In genomic region chr18:63367241-63367953, GRCh38 we compare ENCODE assay signal across 8 cellular contexts. TPM values are rescaled to one million over a fixed set of nuclear protein-coding genes. Genes with fewer than 3 reads are reported as not detected.
DNase-seq lines count a peak whose midpoint lies in the region; ATAC-seq and TF ChIP-seq lines count a peak whose summit lies in the region.

No MANE protein-coding gene starts in this region.

- no peaks in the 10 kb centered on the region for H3K9me3 ChIP-seq in BE2C
- no peaks in the 10 kb centered on the region for H3K9me3 ChIP-seq in colonic mucosa

- H3K27ac ChIP-seq in colonic mucosa, result peak overlapping the region; percentile 99

- H3K9ac ChIP-seq in colonic mucosa (ENCODE audit: low read depth in 2 of 2, low read length in 2 of 2), result peak overlapping the region; percentile 58 to 93

- peak; percentile 92 for DNase-seq in BE2C
- peak; percentile 80 for DNase-seq in GM19238 (ENCODE audit: insufficient read length, low spot score)
- peak; percentile 99 for DNase-seq in NCI-H510A (lab: John Stamatoyannopoulos, UW)
- DNase-seq in activated CD4-positive, alpha-beta T cell treated with anti-CD3 and anti-CD28 coated beads for 4 hours, result peak; percentile 79 to 81
- peak; percentile 94 for DNase-seq in colonic mucosa
- DNase-seq in kidney tubule cell (ENCODE audit: low spot score), result peak; percentile 99
- peak; percentile 41 to 76 (median 69) for DNase-seq in stimulated activated CD4-positive, alpha-beta T cell treated with anti-CD3 and anti-CD28 coated beads, Interleukin-1b, Interleukin-23, amount 100 ng/mL, for 24 hours (ENCODE audit: low read depth in 4 of 4, low spot score in 1 of 4)

- H3K36me3 ChIP-seq in BE2C, result no peaks in the 10 kb centered on the region
- no peaks in the 10 kb centered on the region for H3K36me3 ChIP-seq in colonic mucosa

- ATAC-seq in HG03439 (IDR thresholded peaks at IDR 0.05; ENCODE audit: unreplicated experiment), result peak; percentile 85

- H3K4me3 ChIP-seq in BE2C (ENCODE audit: low read depth, low read length), result peak overlapping the region; percentile 74
- peak overlapping the region; percentile 53 for H3K4me3 ChIP-seq in colonic mucosa

- H3K4me1 ChIP-seq in BE2C (no peaks in the 10 kb centered on the region), colonic mucosa (no peaks in the 10 kb centered on the region)

- no peaks in the 10 kb centered on the region for H3K27me3 ChIP-seq in BE2C
- no peaks in the 10 kb centered on the region for H3K27me3 ChIP-seq in colonic mucosa

- intact Hi-C loops in colonic mucosa (cut with DNase I), result no loop called here

- TF ChIP-seq CTCF in BE2C (IDR thresholded peaks at IDR 0.05; ENCODE audit: low read depth, low read length) (no peak), colonic mucosa (IDR thresholded peaks at IDR 0.05) (no peak)

RNA-seq across cellular contexts. Expression of gene KDSR, which starts 0.4 kb away (rescaled TPM):
- polyA plus RNA-seq in BE2C (2012; ENCODE audit: insufficient read depth, insufficient read length, low read depth), result 11.0 TPM
- total RNA-seq in colonic mucosa, result 10 to 100 TPM; 32.8 to 55.3 TPM

RNA-seq across cellular contexts. Expression of gene BCL2, which starts 47.8 kb away (rescaled TPM):
- polyA plus RNA-seq in BE2C (2012; ENCODE audit: insufficient read depth, insufficient read length, low read depth), result 15.4 TPM
- total RNA-seq in colonic mucosa, result 10 to 100 TPM; 13.9 to 16.4 TPM

RNA-seq across cellular contexts. Expression of gene VPS4B, which starts 54.9 kb away (rescaled TPM):
- polyA plus RNA-seq in BE2C (2012; ENCODE audit: insufficient read depth, insufficient read length, low read depth), result 21.2 TPM
- 100 to 1,000 TPM in 1 of 2 donors, 10 to 100 TPM in 1; 96.3 to 127 TPM for total RNA-seq in colonic mucosa

Comparison
In these comparisons a context has a peak if more than half of its experiments do, and no peak if none do; other contexts are left out.
1. Peak in every context shown above with its lines: DNase-seq, ATAC-seq, H3K4me3 ChIP-seq and H3K27ac ChIP-seq.